Comparison of ENCODE assay signal across 1 cellular context in genomic region chr7:74187915-74188675, GRCh38.
TF ChIP-seq lines count a peak whose summit lies in the region.

No MANE protein-coding gene starts in this region.

TF ChIP-seq in K562, 482 proteins besides CTCF, POLR2A, EP300 and RAD21 (continued from another document):
- TF ChIP-seq CREB5 (CRISPR knock-in tag; IDR thresholded peaks at IDR 0.05) (no peak), POLR2AphosphoS5 (IDR thresholded peaks at IDR 0.05; ENCODE audit: control insufficient read depth, insufficient read depth, low read depth, low read length) (peak; percentile 33; the same call in 1 of the 2 replicates)
